1 cellular context compared by ENCODE assay signal in the genomic region with DNA sequence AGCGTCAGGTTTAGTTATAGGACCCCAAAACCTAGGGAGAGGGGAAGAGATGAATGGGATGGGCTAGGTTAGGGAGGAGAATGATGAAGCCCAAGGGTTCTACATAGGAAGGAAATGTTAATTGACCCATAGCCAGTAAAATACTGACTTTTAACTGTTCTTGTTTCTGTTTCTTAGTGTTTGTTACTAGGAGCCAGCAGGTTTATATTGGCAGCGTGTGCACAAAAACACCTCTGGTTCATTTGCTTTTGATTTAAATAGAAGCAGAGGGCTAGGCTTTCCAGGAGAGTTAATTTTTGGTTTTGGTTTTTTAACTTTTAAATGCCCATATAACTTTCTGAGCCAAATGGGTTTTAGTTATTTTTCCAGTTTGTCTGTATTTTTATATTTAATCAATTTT.
TF ChIP-seq lines count a peak whose summit lies in the region.

No MANE protein-coding gene starts in this region.

TF ChIP-seq in GM23338, 12 proteins besides CTCF, POLR2A, EP300 and RAD21 (continued from another document):
- TF ChIP-seq, protein P1, sequence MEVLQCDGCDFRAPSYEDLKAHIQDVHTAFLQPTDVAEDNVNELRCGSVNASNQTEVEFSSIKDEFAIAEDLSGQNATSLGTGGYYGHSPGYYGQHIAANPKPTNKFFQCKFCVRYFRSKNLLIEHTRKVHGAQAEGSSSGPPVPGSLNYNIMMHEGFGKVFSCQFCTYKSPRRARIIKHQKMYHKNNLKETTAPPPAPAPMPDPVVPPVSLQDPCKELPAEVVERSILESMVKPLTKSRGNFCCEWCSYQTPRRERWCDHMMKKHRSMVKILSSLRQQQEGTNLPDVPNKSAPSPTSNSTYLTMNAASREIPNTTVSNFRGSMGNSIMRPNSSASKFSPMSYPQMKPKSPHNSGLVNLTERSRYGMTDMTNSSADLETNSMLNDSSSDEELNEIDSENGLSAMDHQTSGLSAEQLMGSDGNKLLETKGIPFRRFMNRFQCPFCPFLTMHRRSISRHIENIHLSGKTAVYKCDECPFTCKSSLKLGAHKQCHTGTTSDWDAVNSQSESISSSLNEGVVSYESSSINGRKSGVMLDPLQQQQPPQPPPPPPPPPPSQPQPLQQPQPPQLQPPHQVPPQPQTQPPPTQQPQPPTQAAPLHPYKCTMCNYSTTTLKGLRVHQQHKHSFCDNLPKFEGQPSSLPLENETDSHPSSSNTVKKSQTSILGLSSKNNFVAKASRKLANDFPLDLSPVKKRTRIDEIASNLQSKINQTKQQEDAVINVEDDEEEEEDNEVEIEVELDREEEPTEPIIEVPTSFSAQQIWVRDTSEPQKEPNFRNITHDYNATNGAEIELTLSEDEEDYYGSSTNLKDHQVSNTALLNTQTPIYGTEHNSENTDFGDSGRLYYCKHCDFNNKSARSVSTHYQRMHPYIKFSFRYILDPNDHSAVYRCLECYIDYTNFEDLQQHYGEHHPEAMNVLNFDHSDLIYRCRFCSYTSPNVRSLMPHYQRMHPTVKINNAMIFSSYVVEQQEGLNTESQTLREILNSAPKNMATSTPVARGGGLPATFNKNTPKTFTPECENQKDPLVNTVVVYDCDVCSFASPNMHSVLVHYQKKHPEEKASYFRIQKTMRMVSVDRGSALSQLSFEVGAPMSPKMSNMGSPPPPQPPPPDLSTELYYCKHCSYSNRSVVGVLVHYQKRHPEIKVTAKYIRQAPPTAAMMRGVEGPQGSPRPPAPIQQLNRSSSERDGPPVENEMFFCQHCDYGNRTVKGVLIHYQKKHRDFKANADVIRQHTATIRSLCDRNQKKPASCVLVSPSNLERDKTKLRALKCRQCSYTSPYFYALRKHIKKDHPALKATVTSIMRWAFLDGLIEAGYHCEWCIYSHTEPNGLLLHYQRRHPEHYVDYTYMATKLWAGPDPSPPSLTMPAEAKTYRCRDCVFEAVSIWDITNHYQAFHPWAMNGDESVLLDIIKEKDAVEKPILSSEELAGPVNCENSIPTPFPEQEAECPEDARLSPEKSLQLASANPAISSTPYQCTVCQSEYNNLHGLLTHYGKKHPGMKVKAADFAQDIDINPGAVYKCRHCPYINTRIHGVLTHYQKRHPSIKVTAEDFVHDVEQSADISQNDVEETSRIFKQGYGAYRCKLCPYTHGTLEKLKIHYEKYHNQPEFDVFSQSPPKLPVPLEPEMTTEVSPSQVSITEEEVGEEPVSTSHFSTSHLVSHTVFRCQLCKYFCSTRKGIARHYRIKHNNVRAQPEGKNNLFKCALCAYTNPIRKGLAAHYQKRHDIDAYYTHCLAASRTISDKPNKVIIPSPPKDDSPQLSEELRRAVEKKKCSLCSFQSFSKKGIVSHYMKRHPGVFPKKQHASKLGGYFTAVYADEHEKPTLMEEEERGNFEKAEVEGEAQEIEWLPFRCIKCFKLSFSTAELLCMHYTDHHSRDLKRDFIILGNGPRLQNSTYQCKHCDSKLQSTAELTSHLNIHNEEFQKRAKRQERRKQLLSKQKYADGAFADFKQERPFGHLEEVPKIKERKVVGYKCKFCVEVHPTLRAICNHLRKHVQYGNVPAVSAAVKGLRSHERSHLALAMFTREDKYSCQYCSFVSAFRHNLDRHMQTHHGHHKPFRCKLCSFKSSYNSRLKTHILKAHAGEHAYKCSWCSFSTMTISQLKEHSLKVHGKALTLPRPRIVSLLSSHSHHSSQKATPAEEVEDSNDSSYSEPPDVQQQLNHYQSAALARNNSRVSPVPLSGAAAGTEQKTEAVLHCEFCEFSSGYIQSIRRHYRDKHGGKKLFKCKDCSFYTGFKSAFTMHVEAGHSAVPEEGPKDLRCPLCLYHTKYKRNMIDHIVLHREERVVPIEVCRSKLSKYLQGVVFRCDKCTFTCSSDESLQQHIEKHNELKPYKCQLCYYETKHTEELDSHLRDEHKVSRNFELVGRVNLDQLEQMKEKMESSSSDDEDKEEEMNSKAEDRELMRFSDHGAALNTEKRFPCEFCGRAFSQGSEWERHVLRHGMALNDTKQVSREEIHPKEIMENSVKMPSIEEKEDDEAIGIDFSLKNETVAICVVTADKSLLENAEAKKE (CRISPR knock-in tag; IDR thresholded peaks at IDR 0.05): no peak
- TF ChIP-seq POLR2AphosphoS5 (IDR thresholded peaks at IDR 0.05; ENCODE audit: low read depth) (no peak), STAT1 (IDR thresholded peaks at IDR 0.05; ENCODE audit: unreplicated experiment) (no peak), CREB1 (CRISPR knock-in tag; IDR thresholded peaks at IDR 0.05; ENCODE audit: low read depth) (no peak), REST (IDR thresholded peaks at IDR 0.05; ENCODE audit: unreplicated experiment) (no peak), EZH2phosphoT487 (IDR thresholded peaks at IDR 0.05; ENCODE audit: unreplicated experiment) (no peak), NANOG (IDR thresholded peaks at IDR 0.05; ENCODE audit: borderline replicate concordance) (no peak), ZNF114 (CRISPR knock-in tag; IDR thresholded peaks at IDR 0.05) (no peak)
- TF ChIP-seq, protein P2, sequence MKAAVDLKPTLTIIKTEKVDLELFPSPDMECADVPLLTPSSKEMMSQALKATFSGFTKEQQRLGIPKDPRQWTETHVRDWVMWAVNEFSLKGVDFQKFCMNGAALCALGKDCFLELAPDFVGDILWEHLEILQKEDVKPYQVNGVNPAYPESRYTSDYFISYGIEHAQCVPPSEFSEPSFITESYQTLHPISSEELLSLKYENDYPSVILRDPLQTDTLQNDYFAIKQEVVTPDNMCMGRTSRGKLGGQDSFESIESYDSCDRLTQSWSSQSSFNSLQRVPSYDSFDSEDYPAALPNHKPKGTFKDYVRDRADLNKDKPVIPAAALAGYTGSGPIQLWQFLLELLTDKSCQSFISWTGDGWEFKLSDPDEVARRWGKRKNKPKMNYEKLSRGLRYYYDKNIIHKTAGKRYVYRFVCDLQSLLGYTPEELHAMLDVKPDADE (IDR thresholded peaks at IDR 0.05): no peak
